ENCODE assay signal across 11 cellular contexts in genomic region chr2:217085543-217085942, GRCh38.
A peak's percentile ranks its signal among the peaks of the same experiment; 100 is the strongest.
DNase-seq lines count a peak whose midpoint lies in the region; ATAC-seq, FAIRE-seq and TF ChIP-seq lines count a peak whose summit lies in the region.
"Had no signal": no experiment of that assay in that cellular context is flagged by ENCODE, and none has a peak within 500 bp of the region (broad histone marks: within the 10 kb centered on the region; RNA-seq: fewer than 3 reads in every experiment).

No MANE protein-coding gene starts in this region.

- no peak for TF ChIP-seq POLR2A in sigmoid colon (IDR thresholded peaks at IDR 0.05)
- TF ChIP-seq POLR2A in GM18505 (IDR thresholded peaks at IDR 0.05; ENCODE audit: borderline replicate concordance, extremely low read depth, insufficient read depth, insufficient read length): no peak

- ATAC-seq in activated naive CD4-positive, alpha-beta T cell treated with anti-CD3 and anti-CD28 coated beads, Interleukin-2, amount 50 U/mL, for 72 hours: peak; percentile 6 to 11
- ATAC-seq in GM18505 (IDR thresholded peaks at IDR 0.05; ENCODE audit: unreplicated experiment): no peak

- no peaks in the 10 kb centered on the region for H3K9me3 Mint-ChIP-seq in activated naive CD4-positive, alpha-beta T cell treated with anti-CD3 and anti-CD28 coated beads, Interleukin-2, amount 50 U/mL, for 72 hours

- H3K36me3 Mint-ChIP-seq in activated naive CD4-positive, alpha-beta T cell treated with anti-CD3 and anti-CD28 coated beads, Interleukin-2, amount 50 U/mL, for 72 hours: no peaks in the 10 kb centered on the region

- TF ChIP-seq EP300 in sigmoid colon (IDR thresholded peaks at IDR 0.05): no peak

- intact Hi-C loops in sigmoid colon (cut with DNase I): no loop called here

- H3K9me3 ChIP-seq in SJCRH30 (replicated peaks) (no peaks in the 10 kb centered on the region), sigmoid colon (no peaks in the 10 kb centered on the region)

- DNase-seq in activated naive CD4-positive, alpha-beta T cell treated with anti-CD3 and anti-CD28 coated beads, Interleukin-2, amount 50 U/mL, for 72 hours (ENCODE audit: low spot score in 2 of 2): no peak
- no peak for DNase-seq in activated naive CD4-positive, alpha-beta T cell treated with anti-CD3 and anti-CD28 coated beads, Interleukin-2, amount 50 U/mL, for 16 hours
- no peak for DNase-seq in SJCRH30
- DNase-seq in fibroblast of mammary gland (ENCODE audit: low read depth): peak; percentile 68
- DNase-seq in urothelium cell line (ENCODE audit: low spot score): peak; percentile 58
- DNase-seq in sigmoid colon: no peak
- DNase-seq in central memory CD4-positive, alpha-beta T cell: no peak
- DNase-seq: DMS153; occipital lobe; stimulated activated CD4-positive, alpha-beta T cell treated with anti-CD3 and anti-CD28 coated beads, Interleukin-12 subunit alpha, Interleukin-12 subunit beta, amount 100 ng/mL, for 4 hours had no signal

- no peaks in the 10 kb centered on the region for H3K27me3 ChIP-seq in SJCRH30
- H3K27me3 ChIP-seq in sigmoid colon: no peaks in the 10 kb centered on the region

- WGBS in sigmoid colon, 2 donors: 66 to 82% methylated on average over 2 of the region's 2 CpGs

- H3K27ac ChIP-seq in SJCRH30 (peak overlapping the region; percentile 26; the same call in 1 of the 2 replicates), sigmoid colon (no peak overlapping the region)

- H3K27ac Mint-ChIP-seq in activated naive CD4-positive, alpha-beta T cell treated with anti-CD3 and anti-CD28 coated beads, Interleukin-2, amount 50 U/mL, for 72 hours: peak overlapping the region; percentile 36 to 80

- TF ChIP-seq CTCF in fibroblast of mammary gland (conservative IDR thresholded peaks at IDR 0.05; ENCODE audit: control insufficient read depth, insufficient read depth, low read depth, low read length) (no peak), sigmoid colon (IDR thresholded peaks at IDR 0.05) (no peak)

- H3K4me1 ChIP-seq in SJCRH30: peaks cover 25% of the 10 kb centered on the region
- peaks cover 0 to 12% (median 5%) of the 10 kb centered on the region in 4 donors for H3K4me1 ChIP-seq in sigmoid colon

- no peak overlapping the region for H3K4me3 ChIP-seq in SJCRH30
- no peak overlapping the region for H3K4me3 ChIP-seq in fibroblast of mammary gland (ENCODE audit: control insufficient read depth, low read depth, low read length)
- no peak overlapping the region for H3K4me3 ChIP-seq in sigmoid colon

- FAIRE-seq in urothelium cell line (lab: Jason Lieb, UNC): no peak

- no peaks in the 10 kb centered on the region for H3K36me3 ChIP-seq in SJCRH30
- H3K36me3 ChIP-seq in sigmoid colon: no peaks in the 10 kb centered on the region

Comparison
In these comparisons a context has a peak if more than half of its experiments do, and no peak if none do; other contexts are left out.
1. DNase-seq: peak in fibroblast of mammary gland (single experiment) and urothelium cell line (single experiment); none in activated naive CD4-positive, alpha-beta T cell treated with anti-CD3 and anti-CD28 coated beads, Interleukin-2, amount 50 U/mL, for 72 hours (0 of 2), activated naive CD4-positive, alpha-beta T cell treated with anti-CD3 and anti-CD28 coated beads, Interleukin-2, amount 50 U/mL, for 16 hours (single experiment), SJCRH30 (0 of 2), sigmoid colon (single experiment) and central memory CD4-positive, alpha-beta T cell (single experiment).